ENCODE assay signal across 20 cellular contexts in the genomic region with DNA sequence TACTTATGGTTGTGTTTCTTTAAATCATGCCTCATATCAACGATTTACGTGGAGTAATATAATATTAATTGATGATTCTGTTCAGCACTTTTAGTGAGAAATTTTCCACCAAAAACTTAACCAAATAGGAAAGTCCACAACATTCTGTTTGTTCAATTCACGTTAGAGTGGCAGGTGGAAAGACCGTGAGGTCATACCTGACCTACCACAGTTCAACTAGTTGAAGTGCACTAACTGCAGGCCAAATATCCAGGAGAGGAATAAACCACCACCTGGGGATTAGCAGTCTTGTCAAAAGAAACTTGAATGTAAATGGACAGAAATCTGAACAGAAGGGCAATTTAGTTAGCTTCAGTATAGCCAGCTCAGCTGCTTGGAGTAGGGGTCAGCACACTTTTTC.
"Had no signal": no experiment of that assay in that cellular context is flagged by ENCODE, and none has a peak within 500 bp of the region (broad histone marks: within the 10 kb centered on the region; RNA-seq: fewer than 3 reads in every experiment).

No MANE protein-coding gene starts in this region.

- ATAC-seq: K562 had no signal

- FAIRE-seq: K562, RCC 7860 had no signal

- H3K4me1 ChIP-seq: SJSA1 had no signal

- H3K9me3 ChIP-seq: SJSA1 had no signal

- H3K4me2 ChIP-seq: KMS-11 had no signal

- H3K4me3 ChIP-seq: K562, SJSA1, SK-N-MC had no signal

- H3K9ac ChIP-seq: KMS-11 had no signal

- H3K27me3 ChIP-seq: SJSA1 had no signal

- H3K36me3 ChIP-seq: SJSA1 had no signal

- H3K27ac ChIP-seq: KMS-11, SJSA1, SK-N-MC had no signal

- DNase-seq: Kasumi-1, MV-4-11, NCI-H1048, NCI-H1105, NCI-H1417, NCI-H1436 treated with DMSO at 0.1 percent for 48 hours, NCI-H1694, NCI-H187 treated with DMSO at 0.1 percent for 48 hours, NCI-H2029 treated with DMSO at 0.1 percent for 48 hours, NCI-H2107, NCI-H2227 treated with DMSO at 0.1 percent for 48 hours, NCI-H526, Right ventricle myocardium superior, RPMI8226, SIG-M5 had no signal
